In the genomic region with DNA sequence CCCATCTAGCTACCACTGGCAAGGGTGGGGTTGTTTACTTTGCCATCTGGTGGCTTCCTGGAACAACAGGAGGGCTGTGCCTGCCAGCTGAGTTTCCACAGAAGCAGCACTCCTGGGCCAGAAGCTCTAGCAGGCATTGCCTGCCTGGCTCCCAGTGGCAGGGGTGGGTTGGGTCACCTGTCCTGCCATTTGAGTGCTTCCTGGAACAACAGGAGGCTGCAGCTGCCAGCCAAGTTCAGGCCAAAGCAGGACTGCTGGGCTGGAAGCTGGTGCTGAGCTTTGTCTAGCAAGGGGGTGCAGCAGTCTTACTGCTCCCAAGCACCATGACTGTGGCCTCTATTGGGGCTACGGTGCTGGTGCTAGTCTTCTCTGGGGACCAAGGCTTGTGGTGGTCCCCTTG, we compare ENCODE assay signal across 11 cellular contexts.
DNase-seq lines count a peak whose midpoint lies in the region; ATAC-seq and TF ChIP-seq lines count a peak whose summit lies in the region.
"Had no signal": no experiment of that assay in that cellular context is flagged by ENCODE, and none has a peak within 500 bp of the region (broad histone marks: within the 10 kb centered on the region; RNA-seq: fewer than 3 reads in every experiment).

No MANE protein-coding gene starts in this region.

- H3K27me3 Mint-ChIP-seq in glutamatergic neuron (ENCODE audit: unreplicated experiment) (peaks cover 3% of the 10 kb centered on the region), type B pancreatic cell (no peaks in the 10 kb centered on the region)

- peak; percentile 96 for DNase-seq in DMS 273 (lab: John Stamatoyannopoulos, UW; ENCODE audit: unreplicated experiment)
- peak; percentile 92 for DNase-seq in DMS153 (lab: John Stamatoyannopoulos, UW)
- DNase-seq in NCI-H345 treated with DMSO at 0.1 percent for 48 hours (lab: John Stamatoyannopoulos, UW; ENCODE audit: unreplicated experiment) = peak; percentile 65
- peak; percentile 19 for DNase-seq in glutamatergic neuron
- no peak for DNase-seq in type B pancreatic cell (ENCODE audit: extremely low spot score, unreplicated experiment)
- DNase-seq in activated CD4-positive, alpha-beta T cell treated with anti-CD3 and anti-CD28 coated beads for 48 hours = no peak
- DNase-seq: CD8-positive, alpha-beta T cell; NCI-H1436 treated with DMSO at 0.1 percent for 48 hours; NCI-H2107 had no signal

- TF ChIP-seq CTCF in glutamatergic neuron (IDR thresholded peaks at IDR 0.05; ENCODE audit: partially characterized antibody, unreplicated experiment) (no peak), type B pancreatic cell (conservative IDR thresholded peaks at IDR 0.05) (no peak)

- H3K36me3 Mint-ChIP-seq in glutamatergic neuron (ENCODE audit: unreplicated experiment) = peaks cover 10% of the 10 kb centered on the region
- H3K36me3 Mint-ChIP-seq in type B pancreatic cell = no peaks in the 10 kb centered on the region
- H3K36me3 Mint-ChIP-seq: CD8-positive, alpha-beta T cell had no signal

- TF ChIP-seq POLR2A in GM18505 (IDR thresholded peaks at IDR 0.05; ENCODE audit: borderline replicate concordance, extremely low read depth, insufficient read depth, insufficient read length) = no peak

- H3K9me3 Mint-ChIP-seq in glutamatergic neuron (ENCODE audit: unreplicated experiment) (peaks cover 4% of the 10 kb centered on the region), type B pancreatic cell (peaks cover 6% of the 10 kb centered on the region)

- H3K4me1 Mint-ChIP-seq in glutamatergic neuron (ENCODE audit: low read depth, unreplicated experiment) (peaks cover 6% of the 10 kb centered on the region), type B pancreatic cell (ENCODE audit: unreplicated experiment) (no peaks in the 10 kb centered on the region)

- peak overlapping the region; percentile 55 for H3K27ac Mint-ChIP-seq in glutamatergic neuron (ENCODE audit: unreplicated experiment)
- no peak overlapping the region for H3K27ac Mint-ChIP-seq in type B pancreatic cell
- H3K27ac Mint-ChIP-seq: CD8-positive, alpha-beta T cell; T-helper 2 cell treated with Interferon-gamma antibody and Interleukin-4, amounts not matched to agents 5 μg/mL and 100 μg/mL, for 36 hours had no signal

- ATAC-seq in GM18505 (IDR thresholded peaks at IDR 0.05; ENCODE audit: unreplicated experiment) = no peak
- ATAC-seq: CD8-positive, alpha-beta T cell had no signal

- H3K4me3 Mint-ChIP-seq in glutamatergic neuron (ENCODE audit: unreplicated experiment) (no peak overlapping the region), type B pancreatic cell (no peak overlapping the region)
- H3K4me3 Mint-ChIP-seq: CD8-positive, alpha-beta T cell; T-helper 2 cell treated with Interferon-gamma antibody and Interleukin-4, amounts not matched to agents 5 μg/mL and 100 μg/mL, for 36 hours had no signal

Comparison
In these comparisons a context has a peak if more than half of its experiments do, and no peak if none do; other contexts are left out.
1. DNase-seq: peak in DMS 273 (single experiment), DMS153 (single experiment), NCI-H345 treated with DMSO at 0.1 percent for 48 hours (single experiment) and glutamatergic neuron (single experiment); none in type B pancreatic cell (single experiment) and activated CD4-positive, alpha-beta T cell treated with anti-CD3 and anti-CD28 coated beads for 48 hours (single experiment).